8 cellular contexts compared by ENCODE assay signal in genomic region chr7:103344453-103345149, GRCh38. TPM values are rescaled to one million over a fixed set of nuclear protein-coding genes. Genes with fewer than 3 reads are reported as not detected.
DNase-seq lines count a peak whose midpoint lies in the region; ATAC-seq and TF ChIP-seq lines count a peak whose summit lies in the region.

A gene with protein sequence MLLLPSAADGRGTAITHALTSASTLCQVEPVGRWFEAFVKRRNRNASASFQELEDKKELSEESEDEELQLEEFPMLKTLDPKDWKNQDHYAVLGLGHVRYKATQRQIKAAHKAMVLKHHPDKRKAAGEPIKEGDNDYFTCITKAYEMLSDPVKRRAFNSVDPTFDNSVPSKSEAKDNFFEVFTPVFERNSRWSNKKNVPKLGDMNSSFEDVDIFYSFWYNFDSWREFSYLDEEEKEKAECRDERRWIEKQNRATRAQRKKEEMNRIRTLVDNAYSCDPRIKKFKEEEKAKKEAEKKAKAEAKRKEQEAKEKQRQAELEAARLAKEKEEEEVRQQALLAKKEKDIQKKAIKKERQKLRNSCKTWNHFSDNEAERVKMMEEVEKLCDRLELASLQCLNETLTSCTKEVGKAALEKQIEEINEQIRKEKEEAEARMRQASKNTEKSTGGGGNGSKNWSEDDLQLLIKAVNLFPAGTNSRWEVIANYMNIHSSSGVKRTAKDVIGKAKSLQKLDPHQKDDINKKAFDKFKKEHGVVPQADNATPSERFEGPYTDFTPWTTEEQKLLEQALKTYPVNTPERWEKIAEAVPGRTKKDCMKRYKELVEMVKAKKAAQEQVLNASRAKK (minus strand): TSS chr7:103344767. CDS start chr7:103344622, 145 bp downstream.

- H3K9me3 Mint-ChIP-seq in CD4-positive, alpha-beta memory T cell: peaks cover 0 to 1% (median 0%) of the 10 kb centered on the region in 8 donors
- H3K9me3 Mint-ChIP-seq in activated CD8-positive, alpha-beta T cell treated with anti-CD3 and anti-CD28 coated beads for 36 hours: no peaks in the 10 kb centered on the region

- peak within 1 kb of the TSS; percentile 70 for H3K4me3 ChIP-seq in CD4-positive, alpha-beta memory T cell (ENCODE audit: low read length in 2 of 2)
- H3K4me3 ChIP-seq in ectodermal cell (ENCODE audit: insufficient read depth, low read depth, low read length) (peak within 1 kb of the TSS; percentile 79), lower lobe of right lung (peak within 1 kb of the TSS; percentile 90)

- 13% methylated on average over 42 to 43 of the region's 43 CpGs for WGBS in ectodermal cell, 2 experiments

- intact Hi-C loops in CD4-positive, alpha-beta memory T cell (cut with micrococcal nuclease): loop anchor here (1.0 to 5.0 kb wide), 4 partner anchors 64 to 1668 kb away; partner anchors contain the start of genes FBXL13 and NAPEPLD
- intact Hi-C loops in activated CD8-positive, alpha-beta T cell treated with anti-CD3 and anti-CD28 coated beads for 36 hours (cut with micrococcal nuclease): loop anchor here (5.0 kb wide), 1 partner anchor 42 kb away; no protein-coding TSS in a partner anchor
- intact Hi-C loops in lower lobe of right lung (cut with DNase I): no loop called here

- H3K36me3 Mint-ChIP-seq in CD4-positive, alpha-beta memory T cell: peaks cover 20 to 49% of the 10 kb centered on the region in 2 donors
- H3K36me3 Mint-ChIP-seq in activated CD8-positive, alpha-beta T cell treated with anti-CD3 and anti-CD28 coated beads for 36 hours (ENCODE audit: low read depth): peaks cover 48% of the 10 kb centered on the region

- peak within 1 kb of the TSS; percentile 96 to 99 (median 98) for H3K27ac Mint-ChIP-seq in CD4-positive, alpha-beta memory T cell
- peak within 1 kb of the TSS; percentile 99 for H3K27ac Mint-ChIP-seq in activated CD8-positive, alpha-beta T cell treated with anti-CD3 and anti-CD28 coated beads for 36 hours

- peak within 1 kb of the TSS; percentile 82 for H3K27ac ChIP-seq in CD4-positive, alpha-beta memory T cell (ENCODE audit: low read depth, low read length)
- H3K27ac ChIP-seq in ectodermal cell (ENCODE audit: insufficient read depth, low read depth, low read length, poor library complexity, severe bottlenecking) (no peak within 1 kb of the TSS), lower lobe of right lung (peak within 1 kb of the TSS; percentile 91)

- CTCF ChIA-PET in CD4-positive, alpha-beta memory T cell (lab: Charles Lee; ENCODE audit: partially characterized antibody): no interaction called here
- CTCF ChIA-PET in activated CD8-positive, alpha-beta T cell treated with anti-CD3 and anti-CD28 coated beads for 36 hours (lab: Charles Lee): interaction anchor here (1.6 kb wide), 1 partner anchor 27 kb away, joined by 4 read pairs; no protein-coding TSS in a partner anchor

- no peaks in the 10 kb centered on the region for H3K27me3 ChIP-seq in CD4-positive, alpha-beta memory T cell (ENCODE audit: insufficient read depth, low read length)
- H3K27me3 ChIP-seq in ectodermal cell (ENCODE audit: control insufficient read depth, insufficient read depth, low read length, poor library complexity, severe bottlenecking) (no peaks in the 10 kb centered on the region), lower lobe of right lung (ENCODE audit: low read depth) (no peaks in the 10 kb centered on the region)

- no peaks in the 10 kb centered on the region for H3K27me3 Mint-ChIP-seq in CD4-positive, alpha-beta memory T cell
- no peaks in the 10 kb centered on the region for H3K27me3 Mint-ChIP-seq in activated CD8-positive, alpha-beta T cell treated with anti-CD3 and anti-CD28 coated beads for 36 hours

- peak; percentile 85 to 91 (median 87) for DNase-seq in CD4-positive, alpha-beta memory T cell
- DNase-seq in HK-2 (ENCODE audit: unreplicated experiment): peak; percentile 85
- DNase-seq in NCI-H82 treated with DMSO at 0.1 percent for 48 hours (lab: John Stamatoyannopoulos, UW; ENCODE audit: unreplicated experiment): peak; percentile 90
- peak; percentile 93 for DNase-seq in activated CD8-positive, alpha-beta T cell treated with anti-CD3 and anti-CD28 coated beads for 36 hours
- DNase-seq in lower lobe of right lung: peak; percentile 91
- peak; percentile 55 to 65 (median 65) for DNase-seq in stimulated activated CD4-positive, alpha-beta T cell treated with anti-CD3 and anti-CD28 coated beads, TNF-alpha, amount 100 ng/mL, for 1 hour (ENCODE audit: low read depth in 3 of 3, low spot score in 1 of 3)

- H3K4me1 ChIP-seq in CD4-positive, alpha-beta memory T cell (ENCODE audit: insufficient read depth, low read length): peaks cover 63% of the 10 kb centered on the region
- peaks cover 5% of the 10 kb centered on the region for H3K4me1 ChIP-seq in ectodermal cell (ENCODE audit: control insufficient read depth, insufficient read depth, low read length)
- peaks cover 49% of the 10 kb centered on the region for H3K4me1 ChIP-seq in lower lobe of right lung

- TF ChIP-seq CTCF in activated CD8-positive, alpha-beta T cell treated with anti-CD3 and anti-CD28 coated beads for 36 hours (IDR thresholded peaks at IDR 0.05): no peak
- no peak for TF ChIP-seq CTCF in lower lobe of right lung (IDR thresholded peaks at IDR 0.05)

- peaks cover 37 to 83% (median 63%) of the 10 kb centered on the region in 4 donors for H3K4me1 Mint-ChIP-seq in CD4-positive, alpha-beta memory T cell
- H3K4me1 Mint-ChIP-seq in activated CD8-positive, alpha-beta T cell treated with anti-CD3 and anti-CD28 coated beads for 36 hours (ENCODE audit: low read depth): peaks cover 44% of the 10 kb centered on the region

- POLR2A ChIA-PET in CD4-positive, alpha-beta memory T cell (lab: Charles Lee; ENCODE audit: partially characterized antibody): interaction anchor here (0.9 to 1.7 kb wide), 8 partner anchors 14 to 64 kb away, joined by 3 to 5 read pairs (median 3); no protein-coding TSS in a partner anchor
- POLR2A ChIA-PET in activated CD8-positive, alpha-beta T cell treated with anti-CD3 and anti-CD28 coated beads for 36 hours (lab: Charles Lee): interaction anchor here (0.6 to 2.6 kb wide), 8 partner anchors 8 to 48 kb away, joined by 3 to 15 read pairs (median 4); partner anchors contain the start of gene PMPCB

- peak within 1 kb of the TSS; percentile 98 to 100 (median 99) for H3K4me3 Mint-ChIP-seq in CD4-positive, alpha-beta memory T cell
- H3K4me3 Mint-ChIP-seq in activated CD8-positive, alpha-beta T cell treated with anti-CD3 and anti-CD28 coated beads for 36 hours: peak within 1 kb of the TSS; percentile 94

- peak; percentile 72 for ATAC-seq in GM19452 (IDR thresholded peaks at IDR 0.05; ENCODE audit: unreplicated experiment)
- peak; percentile 83 for ATAC-seq in activated CD8-positive, alpha-beta T cell treated with anti-CD3 and anti-CD28 coated beads for 36 hours
- ATAC-seq in lower lobe of right lung: peak; percentile 96 to 97

- peaks cover 17% of the 10 kb centered on the region for H3K36me3 ChIP-seq in CD4-positive, alpha-beta memory T cell (ENCODE audit: insufficient read depth, low read length)
- H3K36me3 ChIP-seq in ectodermal cell (ENCODE audit: control insufficient read depth, insufficient read depth, low read length): peaks cover 9% of the 10 kb centered on the region
- peaks cover 26% of the 10 kb centered on the region for H3K36me3 ChIP-seq in lower lobe of right lung

- no peaks in the 10 kb centered on the region for H3K9me3 ChIP-seq in CD4-positive, alpha-beta memory T cell (ENCODE audit: control insufficient read depth in 1 of 2, low read length in 2 of 2)
- H3K9me3 ChIP-seq in ectodermal cell (ENCODE audit: control insufficient read depth, low read length): no peaks in the 10 kb centered on the region
- no peaks in the 10 kb centered on the region for H3K9me3 ChIP-seq in lower lobe of right lung

RNA-seq across cellular contexts. Expression of the gene that starts here (rescaled TPM):
- 10 to 100 TPM; 36.0 to 40.5 TPM for total RNA-seq in CD4-positive, alpha-beta memory T cell
- 10 to 100 TPM; 10.6 to 26.5 TPM for polyA plus RNA-seq in CD4-positive, alpha-beta memory T cell
- 10 to 100 TPM; 45.8 to 48.9 TPM for total RNA-seq in activated CD8-positive, alpha-beta T cell treated with anti-CD3 and anti-CD28 coated beads for 36 hours
- 34.4 TPM for polyA plus RNA-seq in ectodermal cell (2013, experiment 1 of 4)
- polyA plus RNA-seq in ectodermal cell (2013, experiment 2 of 4): 32.1 TPM
- 27.2 TPM for polyA plus RNA-seq in ectodermal cell (2013, experiment 3 of 4)
- polyA plus RNA-seq in ectodermal cell (2013, experiment 4 of 4): 29.1 TPM
- total RNA-seq in lower lobe of right lung: 17.1 TPM
